ENCODE assay signal across 8 cellular contexts in the genomic region with DNA sequence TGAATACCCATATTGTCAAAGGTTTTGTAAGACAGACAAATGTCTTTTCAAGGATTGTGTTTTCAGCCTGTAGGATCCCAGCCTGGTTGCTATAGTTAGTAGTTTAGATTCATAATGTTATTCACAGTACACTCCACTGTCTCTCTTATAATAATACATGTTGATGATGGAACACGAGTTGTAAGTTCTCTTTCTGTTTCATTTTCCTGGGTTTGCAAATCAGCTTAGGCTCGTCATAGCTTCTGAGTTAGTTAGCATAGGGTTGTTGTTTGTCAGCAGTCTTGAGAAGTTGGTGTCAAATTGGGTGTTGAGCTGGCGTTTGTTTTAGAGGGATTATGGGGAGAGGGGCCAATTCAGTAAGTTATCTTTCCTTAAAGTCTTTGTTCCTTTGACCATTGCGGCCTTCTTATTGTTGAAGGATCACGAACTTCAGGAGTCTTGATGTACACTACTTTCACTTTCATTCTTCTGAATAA. TPM values are rescaled to one million over a fixed set of nuclear protein-coding genes. Genes with fewer than 3 reads are reported as not detected.
DNase-seq lines count a peak whose midpoint lies in the region; ATAC-seq, FAIRE-seq and TF ChIP-seq lines count a peak whose summit lies in the region.

No MANE protein-coding gene starts in this region.

- H3K27me3 ChIP-seq in GM12878 (replicated peaks in 1 of 2; ENCODE audit: control insufficient read depth in 2 of 2, insufficient read depth in 2 of 2, low read length in 1 of 2) (no peaks in the 10 kb centered on the region), SJCRH30 (no peaks in the 10 kb centered on the region)

- H3K4me3 ChIP-seq in GM12878 (peak overlapping the region; percentile 63), SJCRH30 (no peak overlapping the region)

- peak; percentile 77 for FAIRE-seq in GM12878 (lab: Jason Lieb, UNC)

- BruUV-seq in GM12878 (replicated peaks; lab: Mats Ljungman, UMichigan): no TSS peak

- H2AFZ ChIP-seq in GM12878 (ENCODE audit: control insufficient read depth, low read depth, low read length): peak overlapping the region; percentile 47; the same call in 1 of the 2 replicates

- intact Hi-C loops in GM12878 (cut with micrococcal nuclease; ENCODE audit: unreplicated experiment): no loop called here

- TF ChIP-seq CTCF in GM12878 (IDR thresholded peaks at IDR 0.05 in 2 of 3, conservative IDR thresholded peaks at IDR 0.05 in 1 of 3; ENCODE audit: control insufficient read depth in 2 of 3, extremely low read depth in 1 of 3, insufficient read depth in 1 of 3, low read depth in 3 of 3, low read length in 3 of 3): no peak

- no peak for TF ChIP-seq POLR2A in GM12878 (IDR thresholded peaks at IDR 0.05; ENCODE audit: low read depth, low read length)

- H3K36me3 ChIP-seq in GM12878 (ENCODE audit: control insufficient read depth in 2 of 2, insufficient read depth in 2 of 2, low read length in 1 of 2) (peaks cover 1 to 13% of the 10 kb centered on the region in 2 experiments), SJCRH30 (peaks cover 33% of the 10 kb centered on the region)

- DNase-seq in GM03348 (ENCODE audit: low spot score) (peak; percentile 22), GM12878 (ENCODE audit: low read depth, low spot score) (peak; percentile 57), lung microvascular endothelial cell (ENCODE audit: low read depth in 2 of 2) (peak; percentile 67 to 73), SJCRH30 (no peak), SW480 (ENCODE audit: low spot score) (no peak)
- no peak for DNase-seq in stimulated activated naive CD4-positive, alpha-beta T cell treated with Interleukin-2 at 50 U/mL for 16 hours (lab: John Stamatoyannopoulos, UW)

- peak overlapping the region; percentile 66; the same call in 1 of the 2 replicates for H3K9ac ChIP-seq in GM12878 (ENCODE audit: control insufficient read depth, insufficient read depth, low read length)

- POLR2A ChIA-PET in GM12878 (lab: Charles Lee): interaction anchor here (1.2 to 1.3 kb wide), 2 partner anchors 10 to 45 kb away, joined by 3 read pairs; no protein-coding TSS in a partner anchor

- H3K79me2 ChIP-seq in GM12878 (ENCODE audit: control insufficient read depth, insufficient read depth, low read length): peaks cover 64% of the 10 kb centered on the region

- SMC1A ChIA-PET in GM12878 (lab: Charles Lee; ENCODE audit: uncharacterized antibody, unreplicated experiment): interaction anchor here (0.6 to 1.8 kb wide), 7 partner anchors 20 to 247 kb away, joined by 3 to 9 read pairs (median 3); no protein-coding TSS in a partner anchor

- no peaks in the 10 kb centered on the region for H4K20me1 ChIP-seq in GM12878 (ENCODE audit: control insufficient read depth, insufficient read depth)

- H3K27ac ChIP-seq in GM12878 (ENCODE audit: control insufficient read depth, insufficient read depth) (peak overlapping the region; percentile 81), SJCRH30 (no peak overlapping the region)

- CTCF ChIA-PET in GM12878 (lab: Yijun Ruan, JAX): interaction anchor here (0.9 to 1.4 kb wide), 4 partner anchors 8 to 55 kb away, joined by 3 to 4 read pairs (median 3); no protein-coding TSS in a partner anchor

- H3K4me2 ChIP-seq in GM12878 (ENCODE audit: control insufficient read depth, insufficient read depth): peak overlapping the region; percentile 85

- RAD21 ChIA-PET in GM12878 (lab: Charles Lee; ENCODE audit: unreplicated experiment): interaction anchor here (0.6 to 1.4 kb wide), 6 partner anchors 11 to 549 kb away, joined by 3 to 7 read pairs (median 3); no protein-coding TSS in a partner anchor

- peaks cover 2% of the 10 kb centered on the region; the same call in 2 of the 3 replicates for H3K9me3 ChIP-seq in GM12878 (replicated peaks; ENCODE audit: control insufficient read depth, insufficient read depth, low read length)
- H3K9me3 ChIP-seq in SJCRH30 (replicated peaks): no peaks in the 10 kb centered on the region

- peaks cover 25% of the 10 kb centered on the region for H3K4me1 ChIP-seq in GM12878 (ENCODE audit: control insufficient read depth, insufficient read depth, low read length)
- H3K4me1 ChIP-seq in SJCRH30: peaks cover 6% of the 10 kb centered on the region; the same call in 1 of the 2 replicates

- in situ Hi-C loops in GM12878 (cut with MboI): no loop called here

- 3% methylated on average over 5 of the region's 5 CpGs for WGBS in GM12878 (ENCODE audit: insufficient coverage, insufficient replicate concordance, low lambda C conversion rate, missing lambda C conversion rate)

- ATAC-seq in GM21367 (IDR thresholded peaks at IDR 0.05; ENCODE audit: unreplicated experiment) (peak; percentile 92), HG03571 (IDR thresholded peaks at IDR 0.05; ENCODE audit: unreplicated experiment) (peak; percentile 85), GM12878 (peak; percentile 88)

- no peak for TF ChIP-seq EP300 in GM12878 (IDR thresholded peaks at IDR 0.05; ENCODE audit: borderline replicate concordance in 1 of 2, control insufficient read depth in 1 of 2, low read depth in 2 of 2, low read length in 2 of 2)

- TF ChIP-seq RAD21 in GM12878 (IDR thresholded peaks at IDR 0.05; ENCODE audit: insufficient read depth, low read depth, low read length): no peak

TF ChIP-seq in GM12878, 131 proteins besides CTCF, POLR2A, EP300 and RAD21 (continues in another document):
- no peak for TF ChIP-seq IKZF1 (conservative IDR thresholded peaks at IDR 0.05)
- no peak for TF ChIP-seq YBX1 (IDR thresholded peaks at IDR 0.05)
- TF ChIP-seq ZBED1 (IDR thresholded peaks at IDR 0.05; ENCODE audit: borderline replicate concordance): no peak
- TF ChIP-seq POLR2AphosphoS2 (IDR thresholded peaks at IDR 0.05; ENCODE audit: low read depth, low read length): no peak
- TF ChIP-seq SP1 (IDR thresholded peaks at IDR 0.05; ENCODE audit: low read depth, low read length): no peak
- TF ChIP-seq, protein P1, sequence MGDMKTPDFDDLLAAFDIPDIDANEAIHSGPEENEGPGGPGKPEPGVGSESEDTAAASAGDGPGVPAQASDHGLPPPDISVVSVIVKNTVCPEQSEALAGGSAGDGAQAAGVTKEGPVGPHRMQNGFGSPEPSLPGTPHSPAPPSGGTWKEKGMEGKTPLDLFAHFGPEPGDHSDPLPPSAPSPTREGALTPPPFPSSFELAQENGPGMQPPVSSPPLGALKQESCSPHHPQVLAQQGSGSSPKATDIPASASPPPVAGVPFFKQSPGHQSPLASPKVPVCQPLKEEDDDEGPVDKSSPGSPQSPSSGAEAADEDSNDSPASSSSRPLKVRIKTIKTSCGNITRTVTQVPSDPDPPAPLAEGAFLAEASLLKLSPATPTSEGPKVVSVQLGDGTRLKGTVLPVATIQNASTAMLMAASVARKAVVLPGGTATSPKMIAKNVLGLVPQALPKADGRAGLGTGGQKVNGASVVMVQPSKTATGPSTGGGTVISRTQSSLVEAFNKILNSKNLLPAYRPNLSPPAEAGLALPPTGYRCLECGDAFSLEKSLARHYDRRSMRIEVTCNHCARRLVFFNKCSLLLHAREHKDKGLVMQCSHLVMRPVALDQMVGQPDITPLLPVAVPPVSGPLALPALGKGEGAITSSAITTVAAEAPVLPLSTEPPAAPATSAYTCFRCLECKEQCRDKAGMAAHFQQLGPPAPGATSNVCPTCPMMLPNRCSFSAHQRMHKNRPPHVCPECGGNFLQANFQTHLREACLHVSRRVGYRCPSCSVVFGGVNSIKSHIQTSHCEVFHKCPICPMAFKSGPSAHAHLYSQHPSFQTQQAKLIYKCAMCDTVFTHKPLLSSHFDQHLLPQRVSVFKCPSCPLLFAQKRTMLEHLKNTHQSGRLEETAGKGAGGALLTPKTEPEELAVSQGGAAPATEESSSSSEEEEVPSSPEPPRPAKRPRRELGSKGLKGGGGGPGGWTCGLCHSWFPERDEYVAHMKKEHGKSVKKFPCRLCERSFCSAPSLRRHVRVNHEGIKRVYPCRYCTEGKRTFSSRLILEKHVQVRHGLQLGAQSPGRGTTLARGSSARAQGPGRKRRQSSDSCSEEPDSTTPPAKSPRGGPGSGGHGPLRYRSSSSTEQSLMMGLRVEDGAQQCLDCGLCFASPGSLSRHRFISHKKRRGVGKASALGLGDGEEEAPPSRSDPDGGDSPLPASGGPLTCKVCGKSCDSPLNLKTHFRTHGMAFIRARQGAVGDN (IDR thresholded peaks at IDR 0.05): 0 out of 2 replicates have a peak, but pooled peaks have one; percentile 24
- TF ChIP-seq, protein P2, sequence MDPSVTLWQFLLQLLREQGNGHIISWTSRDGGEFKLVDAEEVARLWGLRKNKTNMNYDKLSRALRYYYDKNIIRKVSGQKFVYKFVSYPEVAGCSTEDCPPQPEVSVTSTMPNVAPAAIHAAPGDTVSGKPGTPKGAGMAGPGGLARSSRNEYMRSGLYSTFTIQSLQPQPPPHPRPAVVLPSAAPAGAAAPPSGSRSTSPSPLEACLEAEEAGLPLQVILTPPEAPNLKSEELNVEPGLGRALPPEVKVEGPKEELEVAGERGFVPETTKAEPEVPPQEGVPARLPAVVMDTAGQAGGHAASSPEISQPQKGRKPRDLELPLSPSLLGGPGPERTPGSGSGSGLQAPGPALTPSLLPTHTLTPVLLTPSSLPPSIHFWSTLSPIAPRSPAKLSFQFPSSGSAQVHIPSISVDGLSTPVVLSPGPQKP (IDR thresholded peaks at IDR 0.05; ENCODE audit: low read depth, low read length): no peak
- no peak for TF ChIP-seq TCF7 (IDR thresholded peaks at IDR 0.05; ENCODE audit: borderline replicate concordance)
- TF ChIP-seq ZNF384 (IDR thresholded peaks at IDR 0.05; ENCODE audit: borderline replicate concordance, low read depth, low read length): no peak
- no peak for TF ChIP-seq YY1 (IDR thresholded peaks at IDR 0.05; ENCODE audit: low read depth, low read length)

RNA-seq across cellular contexts. Expression of a gene that starts 45.8 kb away (rescaled TPM):
- total RNA-seq in GM12878 (2013; cell fraction: nucleolus; rRNA removed): 93.7 and 101 TPM in 2 replicates
- total RNA-seq in GM12878 (2014; rRNA removed) (43.7 and 46.4 TPM in 2 replicates), GM12878 (2014; rRNA removed; fragmentation: Illumina TruSeq; extraction: Trizol) (47.8 and 52.5 TPM in 2 replicates), GM12878 (2021) (50.7 and 54.5 TPM in 2 replicates), lung microvascular endothelial cell (129 and 177 TPM in 2 replicates)
- 28.6 TPM for polyA plus RNA-seq in GM12878 (2011; ENCODE audit: low read depth)
- polyA plus RNA-seq in GM12878 (2011; rRNA removed) (62.3 and 68.4 TPM in 2 replicates), GM12878 (2014; fragmentation: Illumina TruSeq; extraction: Trizol) (54.6 and 72.5 TPM in 2 replicates), GM12878 (2014; fragmentation: Nextera tagmentation; extraction: Ambion mirVana) (10 to 100 TPM; 10.7 to 27.1 TPM), GM12878 (2014; rRNA removed) (31.4 and 35.0 TPM in 2 replicates), GM12878 (2016; fragmentation: Nextera tagmentation; extraction: Ambion mirVana) (1 to 10 TPM; 4.7 to 4.8 TPM)
- 73.9 and 89.7 TPM in 2 replicates for polyA plus RNA-seq in GM12878 (2011; cell fraction: cytosol; rRNA removed)
- 42.5 and 60.8 TPM in 2 replicates for polyA plus RNA-seq in GM12878 (2011; cell fraction: nucleus; rRNA removed)
- 15.4 and 24.9 TPM in 2 replicates for polyA plus RNA-seq in GM12878 (2012)
- polyA minus RNA-seq in GM12878 (2011; rRNA and poly(A)+ RNA removed): 203 and 222 TPM in 2 replicates
- polyA minus RNA-seq in GM12878 (2011; cell fraction: cytosol; rRNA and poly(A)+ RNA removed): 55.9 and 69.2 TPM in 2 replicates
- polyA minus RNA-seq in GM12878 (2011; cell fraction: nucleus; rRNA and poly(A)+ RNA removed): 55.2 and 80.6 TPM in 2 replicates
- total RNA-seq in SJCRH30 (2014; rRNA removed; shearing (Covaris generic)): 224 and 254 TPM in 2 replicates

Comparison
In these comparisons a context has a peak if more than half of its experiments do, and no peak if none do; other contexts are left out.
1. DNase-seq: peak in GM03348 (single experiment), GM12878 (single experiment) and lung microvascular endothelial cell (2 of 2); none in stimulated activated naive CD4-positive, alpha-beta T cell treated with Interleukin-2 at 50 U/mL for 16 hours (single experiment), SJCRH30 (0 of 2) and SW480 (single experiment).
2. Peak in every context shown above with its lines, with median percentiles within 50 percentile points of each other: ATAC-seq.